22 cellular contexts compared by ENCODE assay signal in genomic region chr6:67131827-67132226, GRCh38.
DNase-seq lines count a peak whose midpoint lies in the region; FAIRE-seq and TF ChIP-seq lines count a peak whose summit lies in the region.
"Had no signal": no experiment of that assay in that cellular context is flagged by ENCODE, and none has a peak within 500 bp of the region (broad histone marks: within the 10 kb centered on the region; RNA-seq: fewer than 3 reads in every experiment).

No MANE protein-coding gene starts in this region.

- TF ChIP-seq CTCF in ascending aorta (IDR thresholded peaks at IDR 0.05) (no peak), fibroblast of the aortic adventitia (IDR thresholded peaks at IDR 0.05; ENCODE audit: insufficient read depth, low read length) (no peak), prostate gland (IDR thresholded peaks at IDR 0.05) (no peak)

- DNase-seq in H4 (ENCODE audit: low spot score) (peak; percentile 14), ascending aorta (ENCODE audit: low spot score in 2 of 2) (peak in 1 of 2 donors; percentile 75), fibroblast of the aortic adventitia (ENCODE audit: low read depth) (peak; percentile 32), prostate gland (ENCODE audit: low spot score) (peak; percentile 9), NCI-H1048 (lab: John Stamatoyannopoulos, UW) (no peak), urothelium cell line (ENCODE audit: low spot score) (no peak), HuH-7.5 (ENCODE audit: low spot score) (no peak)
- no peak for DNase-seq in activated CD8-positive, alpha-beta memory T cell treated with anti-CD3 and anti-CD28 coated beads for 24 hours
- DNase-seq: activated CD4-positive, alpha-beta T cell treated with anti-CD3 and anti-CD28 coated beads, Interleukin-2, amount 50 U/mL, for 1 hour; activated naive CD4-positive, alpha-beta T cell treated with anti-CD3 and anti-CD28 coated beads, Interleukin-2, amount 10 ng/mL, durations not matched to agents 7 days and 5 days; activated T-cell treated with anti-CD3 and anti-CD28 coated beads for 4 hours; DND-41; esophagus squamous epithelium; kidney glomerular epithelial cell; mesenchymal stem cell; NCI-H1930; retina; RPMI8226; SW 1271 had no signal

- intact Hi-C loops in ascending aorta (cut with DNase I) (no loop called here), prostate gland (cut with DNase I) (no loop called here)

- H3K4me1 ChIP-seq in ascending aorta (no peaks in the 10 kb centered on the region), prostate gland (replicated peaks) (no peaks in the 10 kb centered on the region)
- H3K4me1 ChIP-seq: esophagus squamous epithelium had no signal

- H3K9me3 ChIP-seq in ascending aorta (no peaks in the 10 kb centered on the region), prostate gland (no peaks in the 10 kb centered on the region)

- H3K4me3 ChIP-seq in ascending aorta = no peak overlapping the region
- H3K4me3 ChIP-seq in fibroblast of the aortic adventitia (ENCODE audit: low read depth, low read length) = no peak overlapping the region
- H3K4me3 ChIP-seq in prostate gland = no peak overlapping the region
- H3K4me3 ChIP-seq: esophagus squamous epithelium, hepatocyte had no signal

- no peaks in the 10 kb centered on the region for H3K36me3 ChIP-seq in ascending aorta
- H3K36me3 ChIP-seq in prostate gland = no peaks in the 10 kb centered on the region
- H3K36me3 ChIP-seq: esophagus squamous epithelium had no signal

- H3K27me3 ChIP-seq in ascending aorta (no peaks in the 10 kb centered on the region), prostate gland (replicated peaks; ENCODE audit: insufficient read depth) (no peaks in the 10 kb centered on the region)
- H3K27me3 ChIP-seq: esophagus squamous epithelium, hepatocyte had no signal

- TF ChIP-seq POLR2A in prostate gland (IDR thresholded peaks at IDR 0.05) = no peak

- H3K27ac ChIP-seq in ascending aorta (peak overlapping the region; percentile 21 to 52), prostate gland (no peak overlapping the region)
- H3K27ac ChIP-seq: esophagus squamous epithelium, hepatocyte had no signal

- FAIRE-seq in urothelium cell line (lab: Jason Lieb, UNC) = no peak
- FAIRE-seq: bronchial epithelial cell, H1 had no signal

- WGBS in prostate gland = 52% methylated on average over 2 of the region's 2 CpGs

Comparison
In these comparisons a context has a peak if more than half of its experiments do, and no peak if none do; other contexts are left out.
1. DNase-seq: peak in H4 (single experiment), fibroblast of the aortic adventitia (single experiment) and prostate gland (single experiment); none in activated CD8-positive, alpha-beta memory T cell treated with anti-CD3 and anti-CD28 coated beads for 24 hours (single experiment), NCI-H1048 (single experiment), urothelium cell line (single experiment) and HuH-7.5 (single experiment).
2. H3K27ac ChIP-seq: peak in ascending aorta (2 of 2); none in prostate gland (0 of 2).